Comparison of ENCODE assay signal across 10 cellular contexts in genomic region chr11:59611570-59612565, GRCh38. TPM values are rescaled to one million over a fixed set of nuclear protein-coding genes. Genes with fewer than 3 reads are reported as not detected.
DNase-seq lines count a peak whose midpoint lies in the region; ATAC-seq and TF ChIP-seq lines count a peak whose summit lies in the region.
"Had no signal": no experiment of that assay in that cellular context is flagged by ENCODE, and none has a peak within 500 bp of the region (broad histone marks: within the 10 kb centered on the region; RNA-seq: fewer than 3 reads in every experiment).

No MANE protein-coding gene starts in this region.

- H3K4me1 ChIP-seq in DND-41 (ENCODE audit: insufficient read depth, low read length), result peaks cover 38% of the 10 kb centered on the region
- peaks cover 28% of the 10 kb centered on the region for H3K4me1 ChIP-seq in effector memory CD4-positive, alpha-beta T cell (ENCODE audit: control insufficient read depth, insufficient read depth, low read length, poor library complexity, severe bottlenecking)

- no peaks in the 10 kb centered on the region for H3K9me3 Mint-ChIP-seq in osteocyte (ENCODE audit: unreplicated experiment)

- TF ChIP-seq CTCF in DND-41 (IDR thresholded peaks at IDR 0.05; ENCODE audit: borderline replicate concordance, extremely low read depth, low read length, poor library complexity, severe bottlenecking), result no peak
- TF ChIP-seq CTCF in osteocyte (IDR thresholded peaks at IDR 0.05), result no peak
- no peak for TF ChIP-seq CTCF in brain microvascular endothelial cell (IDR thresholded peaks at IDR 0.05; ENCODE audit: low read depth, low read length, missing control alignments)

- H3K79me2 ChIP-seq in DND-41 (ENCODE audit: insufficient read depth, low read length), result peaks cover 59% of the 10 kb centered on the region

- peaks cover 23% of the 10 kb centered on the region for H3K36me3 Mint-ChIP-seq in osteocyte (ENCODE audit: unreplicated experiment)

- H3K9me3 ChIP-seq in DND-41 (ENCODE audit: insufficient read depth, low read length, severe bottlenecking), result no peaks in the 10 kb centered on the region
- no peaks in the 10 kb centered on the region for H3K9me3 ChIP-seq in effector memory CD4-positive, alpha-beta T cell (ENCODE audit: control insufficient read depth, low read length)

- H2AFZ ChIP-seq in DND-41 (ENCODE audit: low read depth, low read length), result no peak overlapping the region

- H3K27me3 ChIP-seq in DND-41 (ENCODE audit: insufficient read depth, low read length, poor library complexity), result no peaks in the 10 kb centered on the region
- no peaks in the 10 kb centered on the region for H3K27me3 ChIP-seq in effector memory CD4-positive, alpha-beta T cell (replicated peaks; ENCODE audit: control insufficient read depth, insufficient read depth, low read length, poor library complexity, severe bottlenecking)
- H3K27me3 ChIP-seq in brain microvascular endothelial cell (replicated peaks), result no peaks in the 10 kb centered on the region

- H3K27ac ChIP-seq in DND-41 (ENCODE audit: low read length), result no peak overlapping the region
- no peak overlapping the region for H3K27ac ChIP-seq in effector memory CD4-positive, alpha-beta T cell (ENCODE audit: insufficient read depth, low read length, poor library complexity, severe bottlenecking)
- no peak overlapping the region for H3K27ac ChIP-seq in brain microvascular endothelial cell
- H3K27ac ChIP-seq: WERI-Rb-1 had no signal

- H3K27me3 Mint-ChIP-seq in osteocyte (ENCODE audit: unreplicated experiment), result no peaks in the 10 kb centered on the region

- peaks cover 60% of the 10 kb centered on the region for H3K36me3 ChIP-seq in DND-41 (ENCODE audit: insufficient read depth, low read length)
- peaks cover 34% of the 10 kb centered on the region for H3K36me3 ChIP-seq in effector memory CD4-positive, alpha-beta T cell (ENCODE audit: control insufficient read depth, insufficient read depth, low read length)
- peaks cover 30% of the 10 kb centered on the region for H3K36me3 ChIP-seq in brain microvascular endothelial cell (replicated peaks)

- H3K4me3 ChIP-seq in DND-41 (ENCODE audit: low read depth in 1 of 2, low read length in 2 of 2) (no peak overlapping the region), brain microvascular endothelial cell (ENCODE audit: low read depth, low read length) (no peak overlapping the region)
- no peak overlapping the region for H3K4me3 ChIP-seq in effector memory CD4-positive, alpha-beta T cell (ENCODE audit: insufficient read depth, low read depth, low read length, poor library complexity, severe bottlenecking)

- no peak for DNase-seq in DND-41
- DNase-seq in NCI-H2029 treated with DMSO at 0.1 percent for 48 hours (lab: John Stamatoyannopoulos, UW), result peak; percentile 80
- DNase-seq in dermis microvascular lymphatic vessel endothelial cell (ENCODE audit: low read depth in 2 of 2), result peak; percentile 35 to 45
- DNase-seq in osteocyte (ENCODE audit: extremely low spot score, unreplicated experiment), result no peak
- DNase-seq in effector memory CD4-positive, alpha-beta T cell, result no peak
- DNase-seq in brain microvascular endothelial cell, result no peak
- DNase-seq: stimulated activated CD4-positive, alpha-beta T cell treated with anti-CD3 and anti-CD28 coated beads, Interleukin-15, amount 100 ng/mL, for 24 hours; WERI-Rb-1 had no signal

- H3K27ac Mint-ChIP-seq in osteocyte (ENCODE audit: unreplicated experiment), result peak overlapping the region; percentile 50

- H3K9ac ChIP-seq in DND-41 (ENCODE audit: low read depth, low read length), result no peak overlapping the region

- H3K4me1 Mint-ChIP-seq in osteocyte (ENCODE audit: unreplicated experiment), result peaks cover 41% of the 10 kb centered on the region

- H4K20me1 ChIP-seq in DND-41 (ENCODE audit: insufficient read depth, low read length), result peaks cover 34% of the 10 kb centered on the region; the same call in 1 of the 2 replicates

- H3K4me2 ChIP-seq in DND-41 (ENCODE audit: insufficient read depth, low read length), result peak overlapping the region; percentile 96; the same call in 1 of the 2 replicates

- no peak overlapping the region for H3K4me3 Mint-ChIP-seq in osteocyte (ENCODE audit: unreplicated experiment)

- ATAC-seq in DND-41 (ENCODE audit: insufficient read depth, low read depth) (no peak), GM18502 (IDR thresholded peaks at IDR 0.05; ENCODE audit: poor library complexity, unreplicated experiment) (no peak), HG02970 (IDR thresholded peaks at IDR 0.05; ENCODE audit: low FRiP score, unreplicated experiment) (no peak)

- in situ Hi-C loops in brain microvascular endothelial cell (cut with HindIII; ENCODE audit: low pct_ligation_motif_present, low sequenced_read_pairs), result no loop called here

RNA-seq across cellular contexts. Expression of gene OSBP, which starts 3.7 kb away (rescaled TPM):
- total RNA-seq in dermis microvascular lymphatic vessel endothelial cell, result 37.1 and 62.6 TPM in 2 replicates
- total RNA-seq in osteocyte, result 45.7 and 46.0 TPM in 2 replicates

RNA-seq across cellular contexts. Expression of gene PATL1, which starts 57.0 kb away (rescaled TPM):
- total RNA-seq in dermis microvascular lymphatic vessel endothelial cell (4.2 and 10.1 TPM in 2 replicates), osteocyte (39.3 and 40.0 TPM in 2 replicates)

Comparison
In these comparisons a context has a peak if more than half of its experiments do, and no peak if none do; other contexts are left out.
1. DNase-seq: peak in NCI-H2029 treated with DMSO at 0.1 percent for 48 hours (single experiment) and dermis microvascular lymphatic vessel endothelial cell (2 of 2); none in DND-41 (single experiment), osteocyte (single experiment), effector memory CD4-positive, alpha-beta T cell (0 of 3) and brain microvascular endothelial cell (single experiment).